Comparison of ENCODE assay signal across 8 cellular contexts in genomic region chr9:114386886-114387677, GRCh38. TPM values are rescaled to one million over a fixed set of nuclear protein-coding genes. Genes with fewer than 3 reads are reported as not detected.
DNase-seq lines count a peak whose midpoint lies in the region; ATAC-seq lines count a peak whose summit lies in the region.

No MANE protein-coding gene starts in this region.

- CTCF ChIA-PET in activated naive CD4-positive, alpha-beta T cell treated with anti-CD3 and anti-CD28 coated beads for 36 hours (lab: Charles Lee) = interaction anchor here (0.7 to 6.5 kb wide), 9 partner anchors 8 to 48 kb away, joined by 3 to 46 read pairs (median 9); no protein-coding TSS in a partner anchor

- H3K27me3 Mint-ChIP-seq in activated naive CD4-positive, alpha-beta T cell treated with anti-CD3 and anti-CD28 coated beads for 36 hours (ENCODE audit: low read depth) = no peaks in the 10 kb centered on the region

- no peaks in the 10 kb centered on the region for H3K9me3 Mint-ChIP-seq in activated naive CD4-positive, alpha-beta T cell treated with anti-CD3 and anti-CD28 coated beads for 36 hours

- peaks cover 66% of the 10 kb centered on the region for H3K4me1 Mint-ChIP-seq in activated naive CD4-positive, alpha-beta T cell treated with anti-CD3 and anti-CD28 coated beads for 36 hours (ENCODE audit: low read depth)

- peak overlapping the region; percentile 91 to 97 for H3K4me3 ChIP-seq in stomach smooth muscle (ENCODE audit: low read length in 2 of 2)

- peak overlapping the region; percentile 83 to 92 for H3K9ac ChIP-seq in stomach smooth muscle (ENCODE audit: low read length in 2 of 2)

- no peaks in the 10 kb centered on the region for H3K9me3 ChIP-seq in stomach smooth muscle (ENCODE audit: control insufficient read depth in 2 of 2, low read length in 2 of 2)

- no peak for ATAC-seq in GM21390 (IDR thresholded peaks at IDR 0.05; ENCODE audit: unreplicated experiment)

- intact Hi-C loops in activated naive CD4-positive, alpha-beta T cell treated with anti-CD3 and anti-CD28 coated beads for 36 hours (cut with micrococcal nuclease) = loop anchor here (5.0 to 10.0 kb wide), 5 partner anchors 510 to 1112 kb away; partner anchors contain the start of genes CDC26 and PRPF4

- H3K4me1 ChIP-seq in stomach smooth muscle (ENCODE audit: control insufficient read depth, insufficient read depth, low read length) = peaks cover 68% of the 10 kb centered on the region

- H3K27ac Mint-ChIP-seq in activated naive CD4-positive, alpha-beta T cell treated with anti-CD3 and anti-CD28 coated beads for 36 hours = peak overlapping the region; percentile 100

- peak; percentile 44 for DNase-seq in activated naive CD4-positive, alpha-beta T cell treated with anti-CD3 and anti-CD28 coated beads for 36 hours
- DNase-seq in activated naive CD4-positive, alpha-beta T cell treated with Interleukin-2 at 50 U/mL for 16 hours = no peak
- DNase-seq in amygdala (lab: John Stamatoyannopoulos, UW) (peak in 36 of 56 donors; percentile 20 to 74 (median 53)), left kidney (ENCODE audit: low read depth, low spot score) (peak; percentile 66), ureter (ENCODE audit: low spot score) (no peak), cerebellar cortex (ENCODE audit: low spot score) (no peak)

- peak overlapping the region; percentile 85 for H3K27ac ChIP-seq in stomach smooth muscle (ENCODE audit: low read length)

- H3K36me3 ChIP-seq in stomach smooth muscle (ENCODE audit: control insufficient read depth in 2 of 2, insufficient read depth in 2 of 2, low read length in 2 of 2) = no peaks in the 10 kb centered on the region

- no peaks in the 10 kb centered on the region for H3K27me3 ChIP-seq in stomach smooth muscle (ENCODE audit: control insufficient read depth in 1 of 2, insufficient read depth in 2 of 2, low read length in 2 of 2)

- peaks cover 51% of the 10 kb centered on the region for H3K36me3 Mint-ChIP-seq in activated naive CD4-positive, alpha-beta T cell treated with anti-CD3 and anti-CD28 coated beads for 36 hours (ENCODE audit: low read depth)

- peak overlapping the region; percentile 97 for H3K4me3 Mint-ChIP-seq in activated naive CD4-positive, alpha-beta T cell treated with anti-CD3 and anti-CD28 coated beads for 36 hours

RNA-seq across cellular contexts. Expression of gene AKNA, which starts 0.7 kb away (rescaled TPM):
- total RNA-seq in activated naive CD4-positive, alpha-beta T cell treated with anti-CD3 and anti-CD28 coated beads for 36 hours = 100 to 1,000 TPM; 107 to 118 TPM
- total RNA-seq in ureter = 68.1 TPM

RNA-seq across cellular contexts. Expression of gene ORM2, which starts 57.4 kb away (rescaled TPM):
- not detected for total RNA-seq in activated naive CD4-positive, alpha-beta T cell treated with anti-CD3 and anti-CD28 coated beads for 36 hours
- not detected for total RNA-seq in ureter

Comparison
In these comparisons a context has a peak if more than half of its experiments do, and no peak if none do; other contexts are left out.
1. DNase-seq: peak in activated naive CD4-positive, alpha-beta T cell treated with anti-CD3 and anti-CD28 coated beads for 36 hours (single experiment), amygdala (36 of 56) and left kidney (single experiment); none in activated naive CD4-positive, alpha-beta T cell treated with Interleukin-2 at 50 U/mL for 16 hours (single experiment), ureter (single experiment) and cerebellar cortex (single experiment).